Comparison of ENCODE assay signal across 1 cellular context in the genomic region with DNA sequence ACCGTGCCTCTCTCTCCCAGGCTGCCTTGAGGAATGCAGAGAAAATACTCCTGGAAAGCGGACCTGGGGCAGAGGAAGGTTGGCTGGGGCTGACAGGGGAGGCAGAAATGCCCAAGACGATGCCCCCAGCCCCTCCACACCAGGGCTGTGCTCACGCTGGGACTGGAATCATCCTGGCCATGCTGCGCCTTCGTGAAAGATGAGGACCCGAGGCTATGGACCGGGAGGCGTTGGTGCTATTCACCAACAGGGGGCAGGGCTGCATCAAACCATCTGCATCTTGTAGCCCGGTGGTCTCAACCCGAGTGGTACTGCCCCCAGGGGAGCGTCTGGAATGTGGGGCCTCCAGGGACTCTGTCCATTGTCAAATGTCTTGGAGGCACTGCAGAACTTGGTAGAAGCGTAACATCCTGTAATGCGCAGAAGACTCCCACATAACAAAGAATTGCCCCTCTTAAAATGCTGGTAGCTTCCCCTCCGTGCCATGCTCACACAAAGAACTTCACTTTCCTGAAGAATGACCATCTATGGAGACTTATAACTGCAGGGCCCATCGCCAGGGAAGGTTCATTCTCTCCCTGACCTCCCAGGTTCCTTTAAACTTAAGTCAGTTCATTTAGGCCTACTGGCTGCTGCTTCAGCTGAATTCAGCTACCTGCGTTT.
TF ChIP-seq lines count a peak whose summit lies in the region.

No MANE protein-coding gene starts in this region.

TF ChIP-seq in H1, 55 proteins besides CTCF, POLR2A, EP300 and RAD21 (continued from another document):
- TF ChIP-seq GABPA (IDR thresholded peaks at IDR 0.05; ENCODE audit: borderline replicate concordance, insufficient read depth, low read length) (no peak), MAFK (IDR thresholded peaks at IDR 0.05; ENCODE audit: low read depth, low read length) (no peak), GTF2F1 (IDR thresholded peaks at IDR 0.05; ENCODE audit: borderline replicate concordance, low read depth, low read length) (no peak), YY1 (IDR thresholded peaks at IDR 0.05; ENCODE audit: low read depth, low read length) (peak; percentile 65), TAF7 (optimal IDR thresholded peaks at IDR 0.05; ENCODE audit: borderline replicate concordance, low read depth, low read length) (no peak), EZH2 (IDR thresholded peaks at IDR 0.05; ENCODE audit: low read depth, low read length, severe bottlenecking) (no peak), BACH1 (IDR thresholded peaks at IDR 0.05; ENCODE audit: low read length) (no peak), RXRA (IDR thresholded peaks at IDR 0.05; ENCODE audit: insufficient read depth, low read depth, low read length) (no peak), KDM4A (IDR thresholded peaks at IDR 0.05; ENCODE audit: low read depth, low read length, severe bottlenecking) (no peak), EGR1 (IDR thresholded peaks at IDR 0.05; ENCODE audit: borderline replicate concordance, low read depth, low read length) (no peak), SAP30 (IDR thresholded peaks at IDR 0.05; ENCODE audit: insufficient read depth, insufficient replicate concordance, low read length) (no peak), CEBPB (IDR thresholded peaks at IDR 0.05; ENCODE audit: low read depth, low read length) (no peak), SP1 (IDR thresholded peaks at IDR 0.05; ENCODE audit: low read depth, low read length) (peak; percentile 26; the same call in 1 of the 2 replicates), ZNF274 (IDR thresholded peaks at IDR 0.05; ENCODE audit: borderline replicate concordance, extremely low read depth, low read length) (no peak), TCF12 (IDR thresholded peaks at IDR 0.05; ENCODE audit: low read depth, low read length) (no peak), FOSL1 (IDR thresholded peaks at IDR 0.05; ENCODE audit: insufficient read depth, low read depth, low read length) (no peak), NANOG (IDR thresholded peaks at IDR 0.05; ENCODE audit: insufficient read depth, low read depth, low read length, poor library complexity, severe bottlenecking) (no peak), SP2 (IDR thresholded peaks at IDR 0.05; ENCODE audit: low read length) (no peak), TAF1 (IDR thresholded peaks at IDR 0.05; ENCODE audit: low read depth, low read length) (no peak), RNF2 (IDR thresholded peaks at IDR 0.05; ENCODE audit: borderline replicate concordance, low read depth, low read length, missing control alignments, poor library complexity, severe bottlenecking) (no peak), ASH2L (IDR thresholded peaks at IDR 0.05; ENCODE audit: low read length) (peak; percentile 39), RBBP5 (IDR thresholded peaks at IDR 0.05; ENCODE audit: borderline replicate concordance, low read depth, low read length) (no peak), TEAD4 (IDR thresholded peaks at IDR 0.05; ENCODE audit: low read depth, low read length) (peak; percentile 77), TBP (IDR thresholded peaks at IDR 0.05; ENCODE audit: low read depth, low read length) (no peak), SUZ12 (IDR thresholded peaks at IDR 0.05; ENCODE audit: low read length) (no peak), CBX5 (IDR thresholded peaks at IDR 0.05; ENCODE audit: low read depth, low read length) (no peak), KDM5A (IDR thresholded peaks at IDR 0.05; ENCODE audit: low read length) (no peak), BCL11A (IDR thresholded peaks at IDR 0.05; ENCODE audit: low read depth in 2 of 2, low read length in 2 of 2) (no peak), HDAC6 (IDR thresholded peaks at IDR 0.05; ENCODE audit: low read depth, low read length) (no peak), JUND (IDR thresholded peaks at IDR 0.05; ENCODE audit: low read length) (no peak), SIRT6 (IDR thresholded peaks at IDR 0.05; ENCODE audit: low read length) (no peak), KDM1A (IDR thresholded peaks at IDR 0.05; ENCODE audit: borderline replicate concordance, low read length) (no peak), CREB1 (IDR thresholded peaks at IDR 0.05) (no peak)
- TF ChIP-seq, protein P1, sequence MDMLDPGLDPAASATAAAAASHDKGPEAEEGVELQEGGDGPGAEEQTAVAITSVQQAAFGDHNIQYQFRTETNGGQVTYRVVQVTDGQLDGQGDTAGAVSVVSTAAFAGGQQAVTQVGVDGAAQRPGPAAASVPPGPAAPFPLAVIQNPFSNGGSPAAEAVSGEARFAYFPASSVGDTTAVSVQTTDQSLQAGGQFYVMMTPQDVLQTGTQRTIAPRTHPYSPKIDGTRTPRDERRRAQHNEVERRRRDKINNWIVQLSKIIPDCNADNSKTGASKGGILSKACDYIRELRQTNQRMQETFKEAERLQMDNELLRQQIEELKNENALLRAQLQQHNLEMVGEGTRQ (IDR thresholded peaks at IDR 0.05; ENCODE audit: low read length), result no peak
- TF ChIP-seq, protein P2, sequence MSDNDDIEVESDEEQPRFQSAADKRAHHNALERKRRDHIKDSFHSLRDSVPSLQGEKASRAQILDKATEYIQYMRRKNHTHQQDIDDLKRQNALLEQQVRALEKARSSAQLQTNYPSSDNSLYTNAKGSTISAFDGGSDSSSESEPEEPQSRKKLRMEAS (IDR thresholded peaks at IDR 0.05), result peak; percentile 59; the same call in 1 of the 2 replicates
- TF ChIP-seq, protein P3, sequence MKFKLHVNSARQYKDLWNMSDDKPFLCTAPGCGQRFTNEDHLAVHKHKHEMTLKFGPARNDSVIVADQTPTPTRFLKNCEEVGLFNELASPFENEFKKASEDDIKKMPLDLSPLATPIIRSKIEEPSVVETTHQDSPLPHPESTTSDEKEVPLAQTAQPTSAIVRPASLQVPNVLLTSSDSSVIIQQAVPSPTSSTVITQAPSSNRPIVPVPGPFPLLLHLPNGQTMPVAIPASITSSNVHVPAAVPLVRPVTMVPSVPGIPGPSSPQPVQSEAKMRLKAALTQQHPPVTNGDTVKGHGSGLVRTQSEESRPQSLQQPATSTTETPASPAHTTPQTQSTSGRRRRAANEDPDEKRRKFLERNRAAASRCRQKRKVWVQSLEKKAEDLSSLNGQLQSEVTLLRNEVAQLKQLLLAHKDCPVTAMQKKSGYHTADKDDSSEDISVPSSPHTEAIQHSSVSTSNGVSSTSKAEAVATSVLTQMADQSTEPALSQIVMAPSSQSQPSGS (IDR thresholded peaks at IDR 0.05; ENCODE audit: low read length), result no peak
- TF ChIP-seq, protein P4, sequence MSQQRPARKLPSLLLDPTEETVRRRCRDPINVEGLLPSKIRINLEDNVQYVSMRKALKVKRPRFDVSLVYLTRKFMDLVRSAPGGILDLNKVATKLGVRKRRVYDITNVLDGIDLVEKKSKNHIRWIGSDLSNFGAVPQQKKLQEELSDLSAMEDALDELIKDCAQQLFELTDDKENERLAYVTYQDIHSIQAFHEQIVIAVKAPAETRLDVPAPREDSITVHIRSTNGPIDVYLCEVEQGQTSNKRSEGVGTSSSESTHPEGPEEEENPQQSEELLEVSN (IDR thresholded peaks at IDR 0.05), result no peak
- TF ChIP-seq, protein P5, sequence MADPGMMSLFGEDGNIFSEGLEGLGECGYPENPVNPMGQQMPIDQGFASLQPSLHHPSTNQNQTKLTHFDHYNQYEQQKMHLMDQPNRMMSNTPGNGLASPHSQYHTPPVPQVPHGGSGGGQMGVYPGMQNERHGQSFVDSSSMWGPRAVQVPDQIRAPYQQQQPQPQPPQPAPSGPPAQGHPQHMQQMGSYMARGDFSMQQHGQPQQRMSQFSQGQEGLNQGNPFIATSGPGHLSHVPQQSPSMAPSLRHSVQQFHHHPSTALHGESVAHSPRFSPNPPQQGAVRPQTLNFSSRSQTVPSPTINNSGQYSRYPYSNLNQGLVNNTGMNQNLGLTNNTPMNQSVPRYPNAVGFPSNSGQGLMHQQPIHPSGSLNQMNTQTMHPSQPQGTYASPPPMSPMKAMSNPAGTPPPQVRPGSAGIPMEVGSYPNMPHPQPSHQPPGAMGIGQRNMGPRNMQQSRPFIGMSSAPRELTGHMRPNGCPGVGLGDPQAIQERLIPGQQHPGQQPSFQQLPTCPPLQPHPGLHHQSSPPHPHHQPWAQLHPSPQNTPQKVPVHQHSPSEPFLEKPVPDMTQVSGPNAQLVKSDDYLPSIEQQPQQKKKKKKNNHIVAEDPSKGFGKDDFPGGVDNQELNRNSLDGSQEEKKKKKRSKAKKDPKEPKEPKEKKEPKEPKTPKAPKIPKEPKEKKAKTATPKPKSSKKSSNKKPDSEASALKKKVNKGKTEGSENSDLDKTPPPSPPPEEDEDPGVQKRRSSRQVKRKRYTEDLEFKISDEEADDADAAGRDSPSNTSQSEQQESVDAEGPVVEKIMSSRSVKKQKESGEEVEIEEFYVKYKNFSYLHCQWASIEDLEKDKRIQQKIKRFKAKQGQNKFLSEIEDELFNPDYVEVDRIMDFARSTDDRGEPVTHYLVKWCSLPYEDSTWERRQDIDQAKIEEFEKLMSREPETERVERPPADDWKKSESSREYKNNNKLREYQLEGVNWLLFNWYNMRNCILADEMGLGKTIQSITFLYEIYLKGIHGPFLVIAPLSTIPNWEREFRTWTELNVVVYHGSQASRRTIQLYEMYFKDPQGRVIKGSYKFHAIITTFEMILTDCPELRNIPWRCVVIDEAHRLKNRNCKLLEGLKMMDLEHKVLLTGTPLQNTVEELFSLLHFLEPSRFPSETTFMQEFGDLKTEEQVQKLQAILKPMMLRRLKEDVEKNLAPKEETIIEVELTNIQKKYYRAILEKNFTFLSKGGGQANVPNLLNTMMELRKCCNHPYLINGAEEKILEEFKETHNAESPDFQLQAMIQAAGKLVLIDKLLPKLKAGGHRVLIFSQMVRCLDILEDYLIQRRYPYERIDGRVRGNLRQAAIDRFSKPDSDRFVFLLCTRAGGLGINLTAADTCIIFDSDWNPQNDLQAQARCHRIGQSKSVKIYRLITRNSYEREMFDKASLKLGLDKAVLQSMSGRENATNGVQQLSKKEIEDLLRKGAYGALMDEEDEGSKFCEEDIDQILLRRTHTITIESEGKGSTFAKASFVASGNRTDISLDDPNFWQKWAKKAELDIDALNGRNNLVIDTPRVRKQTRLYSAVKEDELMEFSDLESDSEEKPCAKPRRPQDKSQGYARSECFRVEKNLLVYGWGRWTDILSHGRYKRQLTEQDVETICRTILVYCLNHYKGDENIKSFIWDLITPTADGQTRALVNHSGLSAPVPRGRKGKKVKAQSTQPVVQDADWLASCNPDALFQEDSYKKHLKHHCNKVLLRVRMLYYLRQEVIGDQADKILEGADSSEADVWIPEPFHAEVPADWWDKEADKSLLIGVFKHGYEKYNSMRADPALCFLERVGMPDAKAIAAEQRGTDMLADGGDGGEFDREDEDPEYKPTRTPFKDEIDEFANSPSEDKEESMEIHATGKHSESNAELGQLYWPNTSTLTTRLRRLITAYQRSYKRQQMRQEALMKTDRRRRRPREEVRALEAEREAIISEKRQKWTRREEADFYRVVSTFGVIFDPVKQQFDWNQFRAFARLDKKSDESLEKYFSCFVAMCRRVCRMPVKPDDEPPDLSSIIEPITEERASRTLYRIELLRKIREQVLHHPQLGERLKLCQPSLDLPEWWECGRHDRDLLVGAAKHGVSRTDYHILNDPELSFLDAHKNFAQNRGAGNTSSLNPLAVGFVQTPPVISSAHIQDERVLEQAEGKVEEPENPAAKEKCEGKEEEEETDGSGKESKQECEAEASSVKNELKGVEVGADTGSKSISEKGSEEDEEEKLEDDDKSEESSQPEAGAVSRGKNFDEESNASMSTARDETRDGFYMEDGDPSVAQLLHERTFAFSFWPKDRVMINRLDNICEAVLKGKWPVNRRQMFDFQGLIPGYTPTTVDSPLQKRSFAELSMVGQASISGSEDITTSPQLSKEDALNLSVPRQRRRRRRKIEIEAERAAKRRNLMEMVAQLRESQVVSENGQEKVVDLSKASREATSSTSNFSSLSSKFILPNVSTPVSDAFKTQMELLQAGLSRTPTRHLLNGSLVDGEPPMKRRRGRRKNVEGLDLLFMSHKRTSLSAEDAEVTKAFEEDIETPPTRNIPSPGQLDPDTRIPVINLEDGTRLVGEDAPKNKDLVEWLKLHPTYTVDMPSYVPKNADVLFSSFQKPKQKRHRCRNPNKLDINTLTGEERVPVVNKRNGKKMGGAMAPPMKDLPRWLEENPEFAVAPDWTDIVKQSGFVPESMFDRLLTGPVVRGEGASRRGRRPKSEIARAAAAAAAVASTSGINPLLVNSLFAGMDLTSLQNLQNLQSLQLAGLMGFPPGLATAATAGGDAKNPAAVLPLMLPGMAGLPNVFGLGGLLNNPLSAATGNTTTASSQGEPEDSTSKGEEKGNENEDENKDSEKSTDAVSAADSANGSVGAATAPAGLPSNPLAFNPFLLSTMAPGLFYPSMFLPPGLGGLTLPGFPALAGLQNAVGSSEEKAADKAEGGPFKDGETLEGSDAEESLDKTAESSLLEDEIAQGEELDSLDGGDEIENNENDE (IDR thresholded peaks at IDR 0.05; ENCODE audit: insufficient replicate concordance, low read length), result no peak
